In the genomic region with DNA sequence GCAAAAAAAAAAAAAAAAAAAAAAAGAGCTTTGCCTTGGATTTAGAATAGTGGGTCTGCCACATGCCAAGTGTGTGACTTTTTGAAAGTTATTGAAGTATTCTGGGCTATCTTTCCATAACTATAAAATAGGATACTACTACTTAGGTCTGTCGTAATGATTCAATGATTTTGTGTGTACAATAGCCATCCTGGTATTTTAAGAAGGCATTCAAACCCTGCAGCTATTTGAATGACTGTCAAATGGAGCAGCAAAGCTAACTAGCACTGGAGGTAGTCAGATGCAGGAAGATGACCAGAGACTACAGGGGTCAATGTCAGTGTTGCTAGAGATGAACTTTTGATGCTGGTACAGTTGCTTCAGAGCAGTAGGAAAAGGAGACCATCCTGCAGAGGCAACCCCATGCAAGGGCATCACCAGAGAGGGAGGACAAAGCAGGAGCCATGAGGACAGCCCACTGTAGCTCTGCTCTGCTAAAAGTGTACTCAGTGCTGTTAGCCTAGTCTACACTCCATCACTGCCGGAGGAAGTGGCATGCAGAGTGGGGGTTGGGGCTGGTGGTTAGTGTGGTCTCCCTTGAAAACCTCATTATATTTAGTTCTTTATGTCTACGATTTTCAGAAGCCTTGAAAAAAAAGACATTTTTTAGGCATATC, we compare ENCODE assay signal across 8 cellular contexts. TPM values are rescaled to one million over a fixed set of nuclear protein-coding genes. Genes with fewer than 3 reads are reported as not detected.
DNase-seq lines count a peak whose midpoint lies in the region; ATAC-seq and TF ChIP-seq lines count a peak whose summit lies in the region.

No MANE protein-coding gene starts in this region.

- peaks cover 0 to 2% (median 2%) of the 10 kb centered on the region in 3 donors for H3K36me3 Mint-ChIP-seq in CD8-positive, alpha-beta memory T cell
- H3K36me3 Mint-ChIP-seq in IgD-negative memory B cell (peaks cover 4% of the 10 kb centered on the region), type B pancreatic cell (peaks cover 7% of the 10 kb centered on the region)

- H3K9me3 ChIP-seq in CD8-positive, alpha-beta memory T cell (ENCODE audit: low read length) = no peaks in the 10 kb centered on the region
- H3K9me3 ChIP-seq in muscle layer of colon (ENCODE audit: low read length) = no peaks in the 10 kb centered on the region
- no peaks in the 10 kb centered on the region for H3K9me3 ChIP-seq in MG63

- peaks cover 59% of the 10 kb centered on the region for H3K4me1 ChIP-seq in CD8-positive, alpha-beta memory T cell (ENCODE audit: insufficient read depth, low read length)
- H3K4me1 ChIP-seq in muscle layer of colon (ENCODE audit: insufficient read depth, low read length) = peaks cover 86% of the 10 kb centered on the region

- peak overlapping the region; percentile 83 to 97 (median 93) for H3K27ac Mint-ChIP-seq in CD8-positive, alpha-beta memory T cell
- H3K27ac Mint-ChIP-seq in IgD-negative memory B cell = peak overlapping the region; percentile 50 to 91 (median 69)
- peak overlapping the region; percentile 48 for H3K27ac Mint-ChIP-seq in type B pancreatic cell

- H3K9me3 Mint-ChIP-seq in CD8-positive, alpha-beta memory T cell = no peaks in the 10 kb centered on the region
- H3K9me3 Mint-ChIP-seq in IgD-negative memory B cell (no peaks in the 10 kb centered on the region), type B pancreatic cell (no peaks in the 10 kb centered on the region)

- peak; percentile 66 for ATAC-seq in GM21381 (IDR thresholded peaks at IDR 0.05; ENCODE audit: unreplicated experiment)

- no peak for TF ChIP-seq CTCF in type B pancreatic cell (conservative IDR thresholded peaks at IDR 0.05)

- H3K4me3 ChIP-seq in CD8-positive, alpha-beta memory T cell (ENCODE audit: low read length) = peak overlapping the region; percentile 46
- H3K4me3 ChIP-seq in muscle layer of colon (ENCODE audit: low read depth in 1 of 2, low read length in 2 of 2) = peak overlapping the region in 1 of 2 donors; percentile 7
- no peak overlapping the region for H3K4me3 ChIP-seq in MG63

- H3K9ac ChIP-seq in muscle layer of colon (ENCODE audit: low read length) = no peak overlapping the region

- no peaks in the 10 kb centered on the region for H3K27me3 ChIP-seq in CD8-positive, alpha-beta memory T cell (ENCODE audit: insufficient read depth, low read length, poor library complexity, severe bottlenecking)
- no peaks in the 10 kb centered on the region for H3K27me3 ChIP-seq in muscle layer of colon (ENCODE audit: control insufficient read depth in 1 of 2, insufficient read depth in 2 of 2, low read length in 2 of 2)
- H3K27me3 ChIP-seq in MG63 = no peaks in the 10 kb centered on the region

- DNase-seq in CD8-positive, alpha-beta memory T cell = peak; percentile 64 to 92 (median 83)
- DNase-seq in activated CD8-positive, alpha-beta memory T cell treated with anti-CD3 and anti-CD28 coated beads, Interleukin-2, amount 50 U/mL, for 4 hours = peak; percentile 76
- DNase-seq in type B pancreatic cell (ENCODE audit: extremely low spot score, unreplicated experiment) (no peak), MG63 (no peak), DMS53 (lab: John Stamatoyannopoulos, UW) (no peak)

- no peaks in the 10 kb centered on the region for H3K36me3 ChIP-seq in CD8-positive, alpha-beta memory T cell (ENCODE audit: insufficient read depth, low read length)
- H3K36me3 ChIP-seq in muscle layer of colon (ENCODE audit: insufficient read depth, low read length) = no peaks in the 10 kb centered on the region
- no peaks in the 10 kb centered on the region for H3K36me3 ChIP-seq in MG63

- CTCF ChIA-PET in CD8-positive, alpha-beta memory T cell (lab: Charles Lee) = interaction anchor here (1.0 to 6.0 kb wide), 6 partner anchors 11 to 126 kb away, joined by 3 to 45 read pairs (median 3); partner anchors contain the start of gene DUSP10

- peak overlapping the region; percentile 3 to 85 (median 76) for H3K4me3 Mint-ChIP-seq in CD8-positive, alpha-beta memory T cell
- H3K4me3 Mint-ChIP-seq in IgD-negative memory B cell (peak overlapping the region in 3 of 4 donors; percentile 18 to 40 (median 34)), type B pancreatic cell (no peak overlapping the region)

- peaks cover 76 to 95% (median 93%) of the 10 kb centered on the region in 3 donors for H3K4me1 Mint-ChIP-seq in CD8-positive, alpha-beta memory T cell
- H3K4me1 Mint-ChIP-seq in IgD-negative memory B cell (peaks cover 23 to 42% (median 29%) of the 10 kb centered on the region in 3 donors), type B pancreatic cell (ENCODE audit: unreplicated experiment) (peaks cover 57% of the 10 kb centered on the region)

- H3K27ac ChIP-seq in CD8-positive, alpha-beta memory T cell (ENCODE audit: low read depth, low read length) = peak overlapping the region; percentile 60
- H3K27ac ChIP-seq in muscle layer of colon (ENCODE audit: low read depth, low read length) = peak overlapping the region; percentile 39

- POLR2A ChIA-PET in CD8-positive, alpha-beta memory T cell (lab: Charles Lee) = interaction anchor here (0.8 to 3.7 kb wide), 5 partner anchors 10 to 117 kb away, joined by 3 to 53 read pairs (median 4); partner anchors contain the start of gene DUSP10

- no peaks in the 10 kb centered on the region for H3K27me3 Mint-ChIP-seq in CD8-positive, alpha-beta memory T cell
- H3K27me3 Mint-ChIP-seq in IgD-negative memory B cell = no peaks in the 10 kb centered on the region
- H3K27me3 Mint-ChIP-seq in type B pancreatic cell = no peaks in the 10 kb centered on the region

RNA-seq across cellular contexts. Expression of gene DUSP10, which starts 29.0 kb away (rescaled TPM):
- 10 to 100 TPM; 23.7 to 25.4 TPM for total RNA-seq in CD8-positive, alpha-beta memory T cell
- 8.0 TPM for polyA plus RNA-seq in CD8-positive, alpha-beta memory T cell
- 8.6 TPM for polyA plus RNA-seq in IgD-negative memory B cell
- total RNA-seq in type B pancreatic cell (ENCODE audit: low replicate concordance) = 19.6 and 29.4 TPM in 2 replicates
- 5.8 and 6.3 TPM in 2 replicates for total RNA-seq in MG63 (2014; rRNA removed; shearing (Covaris generic); ENCODE audit: low replicate concordance)

Comparison
In these comparisons a context has a peak if more than half of its experiments do, and no peak if none do; other contexts are left out.
1. DNase-seq: peak in CD8-positive, alpha-beta memory T cell (5 of 5) and activated CD8-positive, alpha-beta memory T cell treated with anti-CD3 and anti-CD28 coated beads, Interleukin-2, amount 50 U/mL, for 4 hours (single experiment); none in type B pancreatic cell (single experiment), MG63 (single experiment) and DMS53 (single experiment).
2. Peak in every context shown above with its lines, with median percentiles within 50 percentile points of each other: H3K27ac Mint-ChIP-seq.